1 cellular context compared by ENCODE assay signal in genomic region chr1:93616996-93617669, GRCh38.
TF ChIP-seq lines count a peak whose summit lies in the region.

No MANE protein-coding gene starts in this region.

TF ChIP-seq in HepG2, 621 proteins besides CTCF, POLR2A, EP300 and RAD21 (continued from another document):
- TF ChIP-seq THAP8 (CRISPR knock-in tag; IDR thresholded peaks at IDR 0.05; ENCODE audit: borderline replicate concordance) (no peak), KDM5A (IDR thresholded peaks at IDR 0.05; ENCODE audit: borderline replicate concordance, low read length) (no peak; the same call in 1 of the 2 replicates), NFE2L1 (CRISPR knock-in tag; IDR thresholded peaks at IDR 0.05; ENCODE audit: borderline replicate concordance) (no peak), HOMEZ (CRISPR knock-in tag; IDR thresholded peaks at IDR 0.05; ENCODE audit: low read depth) (no peak), NONO (IDR thresholded peaks at IDR 0.05) (no peak), NONO (CRISPR knock-in tag; conservative IDR thresholded peaks at IDR 0.05) (no peak; the same call in 1 of the 2 replicates), MAF1 (CRISPR knock-in tag; IDR thresholded peaks at IDR 0.05; ENCODE audit: borderline replicate concordance) (no peak), SRSF9 (IDR thresholded peaks at IDR 0.05; ENCODE audit: borderline replicate concordance, insufficient read depth, low read depth, low read length, poor library complexity, severe bottlenecking) (no peak), NR2F6 (IDR thresholded peaks at IDR 0.05) (no peak; the same call in 1 of the 2 replicates), NR2F6 (CRISPR knock-in tag; IDR thresholded peaks at IDR 0.05) (no peak), ZBTB4 (CRISPR knock-in tag; IDR thresholded peaks at IDR 0.05; ENCODE audit: borderline replicate concordance) (peak; percentile 28; the same call in 1 of the 2 replicates), NR2F1 (CRISPR knock-in tag; IDR thresholded peaks at IDR 0.05) (no peak; a peak in 1 of 4 replicates), ZNF549 (CRISPR knock-in tag; IDR thresholded peaks at IDR 0.05) (no peak), ZNF703 (CRISPR knock-in tag; IDR thresholded peaks at IDR 0.05; ENCODE audit: borderline replicate concordance) (no peak), TCF7L2 (IDR thresholded peaks at IDR 0.05; ENCODE audit: low read depth, low read length) (no peak), SCMH1 (CRISPR knock-in tag; IDR thresholded peaks at IDR 0.05; ENCODE audit: borderline replicate concordance) (no peak), PAWR (CRISPR knock-in tag; IDR thresholded peaks at IDR 0.05; ENCODE audit: borderline replicate concordance) (no peak), IRF1 (CRISPR knock-in tag; IDR thresholded peaks at IDR 0.05; ENCODE audit: low read depth) (no peak), MNT (IDR thresholded peaks at IDR 0.05) (no peak), PREB (CRISPR knock-in tag; IDR thresholded peaks at IDR 0.05) (no peak), ZNF850 (CRISPR knock-in tag; conservative IDR thresholded peaks at IDR 0.05) (no peak), HNRNPL (IDR thresholded peaks at IDR 0.05; ENCODE audit: low read depth, low read length) (no peak; the same call in 1 of the 2 replicates), GMEB1 (CRISPR knock-in tag; IDR thresholded peaks at IDR 0.05; ENCODE audit: borderline replicate concordance) (no peak), NCOA5 (CRISPR knock-in tag; IDR thresholded peaks at IDR 0.05) (no peak), CC2D1A (CRISPR knock-in tag; IDR thresholded peaks at IDR 0.05) (no peak), ZNF770 (CRISPR knock-in tag; IDR thresholded peaks at IDR 0.05) (peak; percentile 68), SUZ12 (IDR thresholded peaks at IDR 0.05; ENCODE audit: low read depth, low read length) (no peak), NFKBIZ (CRISPR knock-in tag; IDR thresholded peaks at IDR 0.05) (no peak)
